In the genomic region with DNA sequence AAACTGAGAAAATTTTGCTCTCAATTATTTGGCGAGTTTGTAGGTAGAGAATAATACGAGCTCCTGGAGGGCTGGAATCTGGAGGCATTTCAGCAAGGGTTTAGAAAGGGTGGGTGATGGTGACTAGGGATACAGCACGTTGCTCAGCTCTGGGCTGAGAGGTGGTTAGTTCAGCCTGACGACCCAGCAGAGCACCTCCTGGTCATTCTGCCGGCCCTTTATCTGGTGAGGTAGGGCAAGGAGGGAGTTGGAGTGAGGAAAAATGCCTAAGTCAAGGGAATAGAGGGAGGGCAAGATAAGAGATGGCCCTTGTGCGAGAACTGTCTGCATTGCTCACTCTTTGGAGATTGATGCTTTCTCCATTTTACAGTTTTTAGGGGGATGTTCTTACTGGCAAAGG, we compare ENCODE assay signal across 16 cellular contexts. TPM values are rescaled to one million over a fixed set of nuclear protein-coding genes. Genes with fewer than 3 reads are reported as not detected.
DNase-seq lines count a peak whose midpoint lies in the region; ATAC-seq, FAIRE-seq and TF ChIP-seq lines count a peak whose summit lies in the region.
"Had no signal": no experiment of that assay in that cellular context is flagged by ENCODE, and none has a peak within 500 bp of the region (broad histone marks: within the 10 kb centered on the region; RNA-seq: fewer than 3 reads in every experiment).

No MANE protein-coding gene starts in this region.

- peaks cover 83% of the 10 kb centered on the region for H3K4me1 Mint-ChIP-seq in activated T-cell treated with anti-CD3 and anti-CD28 coated beads, Interleukin-2, amount 50 U/mL, for 24 hours (ENCODE audit: low read depth)
- peaks cover 81% of the 10 kb centered on the region for H3K4me1 Mint-ChIP-seq in activated T-helper 1 cell treated with anti-CD3 and anti-CD28 coated beads, Interleukin-12 subunit alpha, Interleukin-12 subunit beta, Interleukin-2, Interleukin-4 antibody, amounts not matched to agents 30 ng/mL and 10 ng/mL and 1 ng/mL, durations not matched to agents 14 hours and 24 hours and 36 hours (ENCODE audit: low read depth)

- H3K4me3 Mint-ChIP-seq in activated T-cell treated with anti-CD3 and anti-CD28 coated beads, Interleukin-2, amount 50 U/mL, for 24 hours = no peak overlapping the region
- H3K4me3 Mint-ChIP-seq in activated T-helper 1 cell treated with anti-CD3 and anti-CD28 coated beads, Interleukin-12 subunit alpha, Interleukin-12 subunit beta, Interleukin-2, Interleukin-4 antibody, amounts not matched to agents 30 ng/mL and 10 ng/mL and 1 ng/mL, durations not matched to agents 14 hours and 24 hours and 36 hours = no peak overlapping the region
- H3K4me3 Mint-ChIP-seq: T-helper 2 cell treated with Interferon-gamma antibody and Interleukin-4, amounts not matched to agents 5 μg/mL and 100 μg/mL, for 36 hours had no signal

- H2BK120ac ChIP-seq in mesendoderm (ENCODE audit: low read depth, low read length) = no peak overlapping the region

- no peaks in the 10 kb centered on the region for H3K36me3 ChIP-seq in mesendoderm (ENCODE audit: control insufficient read depth, insufficient read depth, low read length)
- no peaks in the 10 kb centered on the region for H3K36me3 ChIP-seq in tibial artery

- peak overlapping the region; percentile 92 for H3K27ac Mint-ChIP-seq in activated T-cell treated with anti-CD3 and anti-CD28 coated beads, Interleukin-2, amount 50 U/mL, for 24 hours
- H3K27ac Mint-ChIP-seq in activated T-helper 1 cell treated with anti-CD3 and anti-CD28 coated beads, Interleukin-12 subunit alpha, Interleukin-12 subunit beta, Interleukin-2, Interleukin-4 antibody, amounts not matched to agents 30 ng/mL and 10 ng/mL and 1 ng/mL, durations not matched to agents 14 hours and 24 hours and 36 hours = peak overlapping the region; percentile 35
- H3K27ac Mint-ChIP-seq: T-helper 2 cell treated with Interferon-gamma antibody and Interleukin-4, amounts not matched to agents 5 μg/mL and 100 μg/mL, for 36 hours had no signal

- peaks cover 6% of the 10 kb centered on the region for H3K9me3 Mint-ChIP-seq in activated T-cell treated with anti-CD3 and anti-CD28 coated beads, Interleukin-2, amount 50 U/mL, for 24 hours
- H3K9me3 Mint-ChIP-seq in activated T-helper 1 cell treated with anti-CD3 and anti-CD28 coated beads, Interleukin-12 subunit alpha, Interleukin-12 subunit beta, Interleukin-2, Interleukin-4 antibody, amounts not matched to agents 30 ng/mL and 10 ng/mL and 1 ng/mL, durations not matched to agents 14 hours and 24 hours and 36 hours = peaks cover 10% of the 10 kb centered on the region

- no peaks in the 10 kb centered on the region for H3K9me3 ChIP-seq in tibial artery

- H2BK5ac ChIP-seq in mesendoderm (ENCODE audit: low read length) = no peak overlapping the region

- no peak overlapping the region for H3K4me2 ChIP-seq in mesendoderm (ENCODE audit: low read length)

- H3K4ac ChIP-seq in mesendoderm (ENCODE audit: low read depth, low read length) = no peak overlapping the region

- no peak overlapping the region for H2BK15ac ChIP-seq in mesendoderm (replicated peaks; ENCODE audit: low read depth)

- H3K9ac ChIP-seq in mesendoderm (ENCODE audit: low read length) = no peak overlapping the region

- intact Hi-C loops in activated T-helper 1 cell treated with anti-CD3 and anti-CD28 coated beads, Interleukin-12 subunit alpha, Interleukin-12 subunit beta, Interleukin-2, Interleukin-4 antibody, amounts not matched to agents 30 ng/mL and 10 ng/mL and 1 ng/mL, durations not matched to agents 14 hours and 24 hours and 36 hours (cut with micrococcal nuclease) = no loop called here
- intact Hi-C loops in tibial artery (cut with DNase I; ENCODE audit: low total_unique reads) = no loop called here

- H2AK5ac ChIP-seq in mesendoderm (ENCODE audit: low read length) = no peak overlapping the region

- no CpG with 5 or more reads among the region's 6 CpGs for WGBS in mesendoderm (ENCODE audit: extremely low coverage, insufficient coverage, low lambda C conversion rate)

- DNase-seq in activated T-cell treated with anti-CD3 and anti-CD28 coated beads, Interleukin-2, amount 50 U/mL, for 24 hours = no peak
- no peak for DNase-seq in activated T-cell treated with anti-CD3 and anti-CD28 coated beads, Interleukin-2, amount 50 U/mL, for 1 hour
- DNase-seq in activated T-helper 1 cell treated with anti-CD3 and anti-CD28 coated beads, Interleukin-12 subunit alpha, Interleukin-12 subunit beta, Interleukin-2, Interleukin-4 antibody, amounts not matched to agents 30 ng/mL and 10 ng/mL and 1 ng/mL, durations not matched to agents 14 hours and 24 hours and 36 hours (ENCODE audit: low spot score) = no peak
- DNase-seq in mesendoderm (peak; percentile 38), tibial artery (no peak), HTR-8/SVneo (ENCODE audit: insufficient read length, low spot score) (no peak)
- DNase-seq: ACHN; activated CD4-positive, alpha-beta T cell treated with anti-CD3 and anti-CD28 coated beads for 1 hour; activated T-cell treated with anti-CD3 and anti-CD28 coated beads for 4 hours; cerebellar nuclear complex; NCI-H1694 treated with DMSO at 0.1 percent for 48 hours; NCI-H524 had no signal

- ATAC-seq in HG03521 (IDR thresholded peaks at IDR 0.05; ENCODE audit: unreplicated experiment) = no peak
- no peak for ATAC-seq in GM19324 (IDR thresholded peaks at IDR 0.05; ENCODE audit: low FRiP score, unreplicated experiment)

- TF ChIP-seq CTCF in tibial artery (IDR thresholded peaks at IDR 0.05) = no peak

- peaks cover 33% of the 10 kb centered on the region for H3K79me1 ChIP-seq in mesendoderm (ENCODE audit: low read length)

- no peak overlapping the region for H4K5ac ChIP-seq in mesendoderm (ENCODE audit: low read length)

- peaks cover 26% of the 10 kb centered on the region for H3K79me2 ChIP-seq in mesendoderm (ENCODE audit: control insufficient read depth, insufficient read depth, low read length)

- no peak overlapping the region for H3K4me3 ChIP-seq in mesendoderm (ENCODE audit: low read length)
- H3K4me3 ChIP-seq in tibial artery = no peak overlapping the region

- no peaks in the 10 kb centered on the region for H3K27me3 ChIP-seq in mesendoderm (ENCODE audit: insufficient read depth, low read length, poor library complexity)
- H3K27me3 ChIP-seq in tibial artery = no peaks in the 10 kb centered on the region

- H3K27me3 Mint-ChIP-seq in activated T-cell treated with anti-CD3 and anti-CD28 coated beads, Interleukin-2, amount 50 U/mL, for 24 hours = no peaks in the 10 kb centered on the region
- peaks cover 1% of the 10 kb centered on the region for H3K27me3 Mint-ChIP-seq in activated T-helper 1 cell treated with anti-CD3 and anti-CD28 coated beads, Interleukin-12 subunit alpha, Interleukin-12 subunit beta, Interleukin-2, Interleukin-4 antibody, amounts not matched to agents 30 ng/mL and 10 ng/mL and 1 ng/mL, durations not matched to agents 14 hours and 24 hours and 36 hours (ENCODE audit: insufficient read depth)

- H3K27ac ChIP-seq in mesendoderm (ENCODE audit: low read depth, low read length) = no peak overlapping the region
- peak overlapping the region; percentile 82 to 91 for H3K27ac ChIP-seq in tibial artery

- no peak overlapping the region for H3K18ac ChIP-seq in mesendoderm (ENCODE audit: low read length)

- no peak overlapping the region for H3K56ac ChIP-seq in mesendoderm (ENCODE audit: low read length)

- H3K36me3 Mint-ChIP-seq in activated T-cell treated with anti-CD3 and anti-CD28 coated beads, Interleukin-2, amount 50 U/mL, for 24 hours (ENCODE audit: low read depth) = peaks cover 58% of the 10 kb centered on the region
- peaks cover 13% of the 10 kb centered on the region for H3K36me3 Mint-ChIP-seq in activated T-helper 1 cell treated with anti-CD3 and anti-CD28 coated beads, Interleukin-12 subunit alpha, Interleukin-12 subunit beta, Interleukin-2, Interleukin-4 antibody, amounts not matched to agents 30 ng/mL and 10 ng/mL and 1 ng/mL, durations not matched to agents 14 hours and 24 hours and 36 hours (ENCODE audit: low read depth)

- H3K4me1 ChIP-seq in mesendoderm (ENCODE audit: control insufficient read depth, low read depth, low read length) = peaks cover 7% of the 10 kb centered on the region
- H3K4me1 ChIP-seq in tibial artery = peaks cover 11 to 80% (median 50%) of the 10 kb centered on the region in 4 donors

- no peak overlapping the region for H4K8ac ChIP-seq in mesendoderm (ENCODE audit: low read depth, low read length)

- no peak overlapping the region for H3K23ac ChIP-seq in mesendoderm (ENCODE audit: low read length)

- no peak for FAIRE-seq in HTR-8/SVneo (lab: Jason Lieb, UNC)
- FAIRE-seq: G401.6 had no signal

RNA-seq across cellular contexts. Expression of a gene that starts 19.1 kb away (rescaled TPM):
- 67.6 and 67.9 TPM in 2 replicates for total RNA-seq in activated T-helper 1 cell treated with anti-CD3 and anti-CD28 coated beads, Interleukin-12 subunit alpha, Interleukin-12 subunit beta, Interleukin-2, Interleukin-4 antibody, amounts not matched to agents 30 ng/mL and 10 ng/mL and 1 ng/mL, durations not matched to agents 14 hours and 24 hours and 36 hours
- 36.8 TPM for polyA plus RNA-seq in mesendoderm (2013, experiment 1 of 2)
- 37.2 TPM for polyA plus RNA-seq in mesendoderm (2013, experiment 2 of 2)
